16 cellular contexts compared by ENCODE assay signal in genomic region chr1:903305-903704, GRCh38. TPM values are rescaled to one million over a fixed set of nuclear protein-coding genes. Genes with fewer than 3 reads are reported as not detected.
DNase-seq lines count a peak whose midpoint lies in the region; ATAC-seq, FAIRE-seq and TF ChIP-seq lines count a peak whose summit lies in the region.
"Had no signal": no experiment of that assay in that cellular context is flagged by ENCODE, and none has a peak within 500 bp of the region (broad histone marks: within the 10 kb centered on the region; RNA-seq: fewer than 3 reads in every experiment).

No MANE protein-coding gene starts in this region.

- peaks cover 29% of the 10 kb centered on the region for H3K27me3 Mint-ChIP-seq in activated CD4-positive, alpha-beta T cell treated with anti-CD3 and anti-CD28 coated beads for 36 hours
- peaks cover 60% of the 10 kb centered on the region for H3K27me3 Mint-ChIP-seq in GM23338 (ENCODE audit: insufficient read depth, low read depth, poor library complexity)
- H3K27me3 Mint-ChIP-seq in brain, result peaks cover 26% of the 10 kb centered on the region
- peaks cover 65% of the 10 kb centered on the region for H3K27me3 Mint-ChIP-seq in neural crest cell (ENCODE audit: low read depth)

- POLR2A ChIA-PET in activated CD4-positive, alpha-beta T cell treated with anti-CD3 and anti-CD28 coated beads for 36 hours (lab: Charles Lee), result no interaction called here

- H3K4me3 ChIP-seq in GM23338 (no peak overlapping the region), pancreas (no peak overlapping the region)

- no peak for FAIRE-seq in pancreas (lab: Jason Lieb, UNC)
- FAIRE-seq: A204.1 had no signal

- no peak for ATAC-seq in activated CD4-positive, alpha-beta T cell treated with anti-CD3 and anti-CD28 coated beads for 36 hours
- ATAC-seq in GM23338, result no peak
- ATAC-seq in HG03045 (IDR thresholded peaks at IDR 0.05; ENCODE audit: unreplicated experiment), result no peak
- no peak for ATAC-seq in pancreas

- H4K20me1 ChIP-seq in GM23338 (replicated peaks; ENCODE audit: insufficient read depth), result no peaks in the 10 kb centered on the region; the same call in 1 of the 2 replicates

- CTCF ChIA-PET in activated CD4-positive, alpha-beta T cell treated with anti-CD3 and anti-CD28 coated beads for 36 hours (lab: Charles Lee), result no interaction called here

- no peaks in the 10 kb centered on the region for H3K36me3 Mint-ChIP-seq in activated CD4-positive, alpha-beta T cell treated with anti-CD3 and anti-CD28 coated beads for 36 hours (ENCODE audit: low read depth)
- H3K36me3 Mint-ChIP-seq in GM23338 (ENCODE audit: low read depth) (peaks cover 2% of the 10 kb centered on the region; the same call in 1 of the 3 replicates), brain (no peaks in the 10 kb centered on the region), neural crest cell (ENCODE audit: low read depth) (no peaks in the 10 kb centered on the region)

- H3K27ac ChIP-seq in GM23338 (ENCODE audit: low read depth) (no peak overlapping the region), pancreas (no peak overlapping the region)
- H3K27ac ChIP-seq: hepatocyte, Peyer's patch, thoracic aorta had no signal

- peaks cover 3% of the 10 kb centered on the region for H3K9me3 Mint-ChIP-seq in activated CD4-positive, alpha-beta T cell treated with anti-CD3 and anti-CD28 coated beads for 36 hours (ENCODE audit: low read depth)
- H3K9me3 Mint-ChIP-seq in GM23338 (no peaks in the 10 kb centered on the region; the same call in 2 of the 3 replicates), brain (peaks cover 0 to 7% (median 0%) of the 10 kb centered on the region in 5 experiments), neural crest cell (no peaks in the 10 kb centered on the region)
- H3K9me3 Mint-ChIP-seq: dendritic cell treated with granulocyte-macrophage colony-stimulating factor and Interleukin-4, amounts not matched to agents 40 ng/mL and 50 ng/mL, for 4 days had no signal

- no peaks in the 10 kb centered on the region for H3K36me3 ChIP-seq in GM23338 (ENCODE audit: insufficient read depth)
- H3K36me3 ChIP-seq in pancreas, result no peaks in the 10 kb centered on the region
- H3K36me3 ChIP-seq: Peyer's patch, thoracic aorta had no signal

- peaks cover 14% of the 10 kb centered on the region for H3K4me1 Mint-ChIP-seq in activated CD4-positive, alpha-beta T cell treated with anti-CD3 and anti-CD28 coated beads for 36 hours
- peaks cover 5% of the 10 kb centered on the region; the same call in 2 of the 3 replicates for H3K4me1 Mint-ChIP-seq in GM23338
- peaks cover 27% of the 10 kb centered on the region for H3K4me1 Mint-ChIP-seq in brain
- peaks cover 7% of the 10 kb centered on the region for H3K4me1 Mint-ChIP-seq in neural crest cell

- H3K4me1 ChIP-seq in GM23338 (ENCODE audit: insufficient read depth), result no peaks in the 10 kb centered on the region
- no peaks in the 10 kb centered on the region for H3K4me1 ChIP-seq in pancreas

- H3K9me2 ChIP-seq in GM23338 (ENCODE audit: insufficient read depth), result no peaks in the 10 kb centered on the region

- no peak for DNase-seq in activated CD4-positive, alpha-beta T cell treated with anti-CD3 and anti-CD28 coated beads for 36 hours
- DNase-seq in activated CD4-positive, alpha-beta T cell treated with anti-CD3 and anti-CD28 coated beads for 4 hours, result no peak
- DNase-seq in GM23338 (ENCODE audit: low spot score) (no peak), neural crest cell (ENCODE audit: low read depth, low spot score) (no peak), pancreas (no peak), UCSD-AML1 (lab: John Stamatoyannopoulos, UW; ENCODE audit: unreplicated experiment) (no peak)
- DNase-seq: NCI-H187 treated with DMSO at 0.1 percent for 48 hours, NCI-H524, retina had no signal

- H3K4me2 ChIP-seq in GM23338, result no peak overlapping the region

- 90 to 91% methylated on average over 10 of the region's 10 CpGs for WGBS in pancreas, 2 donors

- peak overlapping the region; percentile 6 for H3K4me3 Mint-ChIP-seq in activated CD4-positive, alpha-beta T cell treated with anti-CD3 and anti-CD28 coated beads for 36 hours
- H3K4me3 Mint-ChIP-seq in GM23338 (peak overlapping the region; percentile 34; the same call in 1 of the 3 replicates), brain (peak overlapping the region; percentile 57 to 89 (median 69)), neural crest cell (peak overlapping the region; percentile 59)

- no peaks in the 10 kb centered on the region for H3F3A ChIP-seq in GM23338 (replicated peaks; ENCODE audit: low read depth)

- no peaks in the 10 kb centered on the region for H3K9me3 ChIP-seq in pancreas
- H3K9me3 ChIP-seq: thoracic aorta had no signal

- H3K27me3 ChIP-seq in GM23338 (ENCODE audit: insufficient read depth), result peaks cover 56% of the 10 kb centered on the region
- H3K27me3 ChIP-seq in pancreas, result no peaks in the 10 kb centered on the region
- H3K27me3 ChIP-seq: hepatocyte, Peyer's patch had no signal

- H3K27ac Mint-ChIP-seq in activated CD4-positive, alpha-beta T cell treated with anti-CD3 and anti-CD28 coated beads for 36 hours, result no peak overlapping the region
- no peak overlapping the region for H3K27ac Mint-ChIP-seq in GM23338
- no peak overlapping the region for H3K27ac Mint-ChIP-seq in brain
- H3K27ac Mint-ChIP-seq in neural crest cell (ENCODE audit: unreplicated experiment), result no peak overlapping the region
- H3K27ac Mint-ChIP-seq: dendritic cell treated with granulocyte-macrophage colony-stimulating factor and Interleukin-4, amounts not matched to agents 40 ng/mL and 50 ng/mL, for 4 days had no signal

- no peak for TF ChIP-seq CTCF in GM23338 (conservative IDR thresholded peaks at IDR 0.05; ENCODE audit: low read depth in 2 of 2)
- TF ChIP-seq CTCF in brain (conservative IDR thresholded peaks at IDR 0.05), result no peak
- TF ChIP-seq CTCF in neural crest cell (conservative IDR thresholded peaks at IDR 0.05), result no peak
- TF ChIP-seq CTCF in pancreas (IDR thresholded peaks at IDR 0.05), result no peak

- intact Hi-C loops in activated CD4-positive, alpha-beta T cell treated with anti-CD3 and anti-CD28 coated beads for 36 hours (cut with DNase I, micrococcal nuclease), result loop anchor here in 1 of 2 experiments (5.0 kb wide), 1 partner anchor 34 kb away; no protein-coding TSS in a partner anchor
- intact Hi-C loops in pancreas (cut with DNase I), result loop anchor here in 1 of 3 donors (5.0 kb wide), 1 partner anchor 69 kb away; no protein-coding TSS in a partner anchor

- no peak overlapping the region for H2AFZ ChIP-seq in GM23338

- H3K79me2 ChIP-seq in GM23338 (replicated peaks; ENCODE audit: insufficient read depth), result no peaks in the 10 kb centered on the region
- H3K79me2 ChIP-seq: hepatocyte had no signal

TF ChIP-seq in GM23338, 12 proteins besides CTCF, POLR2A, EP300 and RAD21 (continues in another document):
- TF ChIP-seq STAT1 (IDR thresholded peaks at IDR 0.05; ENCODE audit: unreplicated experiment), result no peak

RNA-seq across cellular contexts. Expression of gene SAMD11, which starts 20.4 kb away (rescaled TPM):
- total RNA-seq in activated CD4-positive, alpha-beta T cell treated with anti-CD3 and anti-CD28 coated beads for 36 hours, result not detected
- total RNA-seq in GM23338 (2014; rRNA removed; shearing (Covaris generic)), result 0.14 and 0.19 TPM in 2 replicates
- polyA plus RNA-seq in GM23338 (2016; fragmentation: Nextera tagmentation; extraction: Ambion mirVana) (0.40 and 0.47 TPM in 2 replicates), brain (ENCODE audit: insufficient read depth, low read depth, low replicate concordance) (2.4 TPM), pancreas (10 to 100 TPM in 1 of 2 donors, 1 to 10 TPM in 1; 7.6 to 23.7 TPM)
- total RNA-seq in neural crest cell (0.14 TPM in 1 of 2 replicates, not detected in the other), pancreas (1 to 10 TPM in 5 of 6 donors, under 1 TPM in 1; 0.19 to 8.2 (median 2.0) TPM)

RNA-seq across cellular contexts. Expression of gene NOC2L, which starts 55.8 kb away (rescaled TPM):
- 100 to 1,000 TPM; 112 to 134 TPM for total RNA-seq in activated CD4-positive, alpha-beta T cell treated with anti-CD3 and anti-CD28 coated beads for 36 hours
- 123 and 125 TPM in 2 replicates for total RNA-seq in GM23338 (2014; rRNA removed; shearing (Covaris generic))
- polyA plus RNA-seq in GM23338 (2016; fragmentation: Nextera tagmentation; extraction: Ambion mirVana), result 79.3 and 89.0 TPM in 2 replicates
- polyA plus RNA-seq in brain (ENCODE audit: insufficient read depth, low read depth, low replicate concordance), result 85.8 TPM
- total RNA-seq in neural crest cell, result 95.4 and 106 TPM in 2 replicates
- 10 to 100 TPM; 23.3 to 43.9 (median 30.7) TPM for total RNA-seq in pancreas
- polyA plus RNA-seq in pancreas, result 10 to 100 TPM; 79.3 to 86.5 TPM

RNA-seq across cellular contexts. Expression of gene KLHL17, which starts 57.1 kb away (rescaled TPM):
- total RNA-seq in activated CD4-positive, alpha-beta T cell treated with anti-CD3 and anti-CD28 coated beads for 36 hours, result 10 to 100 TPM; 16.8 to 21.7 TPM
- total RNA-seq in GM23338 (2014; rRNA removed; shearing (Covaris generic)), result 27.8 and 37.1 TPM in 2 replicates
- polyA plus RNA-seq in GM23338 (2016; fragmentation: Nextera tagmentation; extraction: Ambion mirVana), result 16.5 and 17.8 TPM in 2 replicates
- polyA plus RNA-seq in brain (ENCODE audit: insufficient read depth, low read depth, low replicate concordance), result 5.6 TPM
- total RNA-seq in neural crest cell, result 41.5 and 43.9 TPM in 2 replicates
- 10 to 100 TPM in 1 of 6 donors, 1 to 10 TPM in 5; 3.1 to 12.0 (median 5.9) TPM for total RNA-seq in pancreas
- polyA plus RNA-seq in pancreas, result 10 to 100 TPM; 22.7 to 24.1 TPM

Comparison
In these comparisons a context has a peak if more than half of its experiments do, and no peak if none do; other contexts are left out.
1. H3K4me3 Mint-ChIP-seq: peak in every context shown above with its lines; median percentile 69 in brain; 59 in neural crest cell; 34 in GM23338; 6 in activated CD4-positive, alpha-beta T cell treated with anti-CD3 and anti-CD28 coated beads for 36 hours.